ENCODE assay signal across 8 cellular contexts in the genomic region with DNA sequence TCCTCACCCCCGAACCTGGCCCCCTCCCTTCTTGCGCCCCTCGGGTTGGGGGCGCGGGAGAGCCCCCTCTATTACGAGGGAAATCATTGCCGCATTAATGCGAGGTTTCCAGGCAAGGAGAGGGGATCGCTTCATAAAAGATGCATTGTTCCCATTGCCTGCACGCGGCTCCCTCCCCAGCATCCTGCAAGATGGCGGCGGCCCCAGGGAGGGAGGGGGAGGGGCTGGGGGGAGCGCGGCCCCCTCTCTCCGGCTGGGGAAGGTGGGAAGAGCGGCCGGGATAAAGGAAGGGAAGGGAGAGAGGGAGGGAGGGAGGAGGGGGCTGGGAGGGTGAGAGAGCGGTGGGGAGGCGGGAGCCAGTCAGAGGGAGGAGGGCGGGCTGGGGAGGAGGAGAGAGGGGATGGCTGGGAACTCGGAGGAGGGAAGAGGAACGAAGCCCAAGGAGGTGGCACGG. TPM values are rescaled to one million over a fixed set of nuclear protein-coding genes. Genes with fewer than 3 reads are reported as not detected.
DNase-seq lines count a peak whose midpoint lies in the region; TF ChIP-seq lines count a peak whose summit lies in the region.
"Not testable (repeated sequence)": the region's sequence is repeated elsewhere in the genome, so short reads cannot be mapped to it uniquely, and the experiment has no call there.

No MANE protein-coding gene starts in this region.

- peak overlapping the region; percentile 55 for H3K4me2 ChIP-seq in DOHH2 (ENCODE audit: low read length)
- H3K4me2 ChIP-seq in SK-N-SH, result peak overlapping the region; percentile 59

- POLR2A ChIA-PET in SK-N-SH (lab: Yijun Ruan, JAX), result not testable (repeated sequence)

- not testable (repeated sequence) for TF ChIP-seq POLR2A in lower leg skin (IDR thresholded peaks at IDR 0.05); prostate gland (IDR thresholded peaks at IDR 0.05); uterus (IDR thresholded peaks at IDR 0.05)

- 9% methylated on average over 16 of the region's 24 CpGs for WGBS in SK-N-SH (ENCODE audit: low lambda C conversion rate)
- WGBS in lower leg skin, 2 donors, result 0% methylated on average over 9 to 12 of the region's 24 CpGs
- 0% methylated on average over 15 of the region's 24 CpGs for WGBS in prostate gland

- peak overlapping the region; percentile 57; the same call in 1 of the 2 replicates for H3K9ac ChIP-seq in SK-N-SH

- H3K4me1 ChIP-seq in DOHH2 (ENCODE audit: control insufficient read depth, low read length), result peaks cover 10% of the 10 kb centered on the region
- H3K4me1 ChIP-seq in SK-N-SH (ENCODE audit: control insufficient read depth in 1 of 2, insufficient read depth in 2 of 2, low read depth in 1 of 2, low read length in 1 of 2); prostate gland (replicated peaks); uterus: not testable (repeated sequence)

- not testable (repeated sequence) for H3K27me3 ChIP-seq in DOHH2 (ENCODE audit: control insufficient read depth, low read length); SK-N-SH (ENCODE audit: insufficient read depth); brain microvascular endothelial cell (replicated peaks); prostate gland (replicated peaks; ENCODE audit: insufficient read depth); uterus

- H2AFZ ChIP-seq in SK-N-SH (ENCODE audit: low read depth), result peak overlapping the region; percentile 91

- H3K9me2 ChIP-seq in DOHH2 (replicated peaks; ENCODE audit: control insufficient read depth, low read length); SK-N-SH: not testable (repeated sequence)

- H3F3A ChIP-seq in DOHH2 (ENCODE audit: control insufficient read depth, insufficient read depth); SK-N-SH (replicated peaks; ENCODE audit: insufficient read depth): not testable (repeated sequence)

- H4K20me1 ChIP-seq in DOHH2 (ENCODE audit: control insufficient read depth, insufficient read depth, low read depth, low read length); SK-N-SH (ENCODE audit: insufficient read depth): not testable (repeated sequence)

- peak; percentile 85 for DNase-seq in NCI-H146 (lab: John Stamatoyannopoulos, UW)
- DNase-seq in SK-N-SH; fibroblast of villous mesenchyme (ENCODE audit: low read depth); lower leg skin (ENCODE audit: low spot score in 2 of 2); prostate gland (ENCODE audit: low spot score): not testable (repeated sequence)
- DNase-seq in brain microvascular endothelial cell, result peak; percentile 20
- DNase-seq in uterus, result peak; percentile 33 to 57

- CTCF ChIA-PET in SK-N-SH (lab: Yijun Ruan, JAX), result not testable (repeated sequence)

- TF ChIP-seq RAD21 in SK-N-SH (IDR thresholded peaks at IDR 0.05; ENCODE audit: low read length), result not testable (repeated sequence)

- H3K4me3 ChIP-seq in DOHH2 (ENCODE audit: low read length), result peak overlapping the region; percentile 55
- H3K4me3 ChIP-seq in SK-N-SH (ENCODE audit: low read depth in 2 of 2, low read length in 1 of 2), result peak overlapping the region; percentile 26 to 39; a peak in 3 of 4 replicates
- H3K4me3 ChIP-seq in brain microvascular endothelial cell (ENCODE audit: low read depth, low read length), result peak overlapping the region; percentile 51
- peak overlapping the region; percentile 53 for H3K4me3 ChIP-seq in fibroblast of villous mesenchyme (ENCODE audit: low read depth, low read length)
- peak overlapping the region; percentile 27 for H3K4me3 ChIP-seq in lower leg skin (ENCODE audit: low read depth, poor library complexity, severe bottlenecking)
- H3K4me3 ChIP-seq in prostate gland, result peak overlapping the region; percentile 33 to 34
- H3K4me3 ChIP-seq in uterus, result peak overlapping the region; percentile 45 to 53

- not testable (repeated sequence) for H3K79me2 ChIP-seq in DOHH2 (ENCODE audit: control insufficient read depth, low read length); SK-N-SH (ENCODE audit: insufficient read depth)

- H3K9me3 ChIP-seq in DOHH2 (ENCODE audit: control insufficient read depth, insufficient read depth, low read length); SK-N-SH; prostate gland; uterus: not testable (repeated sequence)

- TF ChIP-seq EP300 in SK-N-SH (IDR thresholded peaks at IDR 0.05; ENCODE audit: borderline replicate concordance in 1 of 2, low read depth in 1 of 2, low read length in 1 of 2), result not testable (repeated sequence)

- H3K27ac ChIP-seq in DOHH2 (ENCODE audit: low read depth, low read length); prostate gland: not testable (repeated sequence)
- peak overlapping the region in 1 of 2 experiments; percentile 74; a peak in 2 of 4 replicates for H3K27ac ChIP-seq in SK-N-SH (ENCODE audit: low read depth in 2 of 2, low read length in 1 of 2)
- peak overlapping the region; percentile 51 for H3K27ac ChIP-seq in brain microvascular endothelial cell
- H3K27ac ChIP-seq in uterus, result peak overlapping the region; percentile 63 to 64

- intact Hi-C loops in lower leg skin (cut with DNase I; ENCODE audit: low total_unique reads); prostate gland (cut with DNase I); uterus (cut with DNase I; ENCODE audit: low total_unique reads): not testable (repeated sequence)

- not testable (repeated sequence) for TF ChIP-seq CTCF in DOHH2 (IDR thresholded peaks at IDR 0.05; ENCODE audit: low read depth, low read length, poor library complexity, severe bottlenecking); SK-N-SH (IDR thresholded peaks at IDR 0.05); brain microvascular endothelial cell (IDR thresholded peaks at IDR 0.05; ENCODE audit: low read depth, low read length, missing control alignments); fibroblast of villous mesenchyme (IDR thresholded peaks at IDR 0.05; ENCODE audit: insufficient read depth, low read depth, low read length); lower leg skin (IDR thresholded peaks at IDR 0.05); prostate gland (IDR thresholded peaks at IDR 0.05); uterus (IDR thresholded peaks at IDR 0.05)

- H3K36me3 ChIP-seq in DOHH2 (ENCODE audit: control insufficient read depth, low read length); SK-N-SH (replicated peaks in 1 of 2; ENCODE audit: control insufficient read depth in 1 of 2, insufficient read depth in 2 of 2, low read length in 1 of 2); brain microvascular endothelial cell (replicated peaks); prostate gland; uterus: not testable (repeated sequence)

- in situ Hi-C loops in brain microvascular endothelial cell (cut with HindIII; ENCODE audit: low pct_ligation_motif_present, low sequenced_read_pairs), result not testable (repeated sequence)

TF ChIP-seq in SK-N-SH, 30 proteins besides CTCF, POLR2A, EP300 and RAD21:
- TF ChIP-seq YY1 (IDR thresholded peaks at IDR 0.05; ENCODE audit: low read depth), result peak; percentile 71; the same call in 1 of the 2 replicates
TF ChIP-seq in SK-N-SH: peak in this region for 1; not testable (repeated sequence) for 29.

RNA-seq across cellular contexts. Expression of gene RHOT1, which starts 58.3 kb away (rescaled TPM):
- polyA plus RNA-seq in SK-N-SH (2012; rRNA removed), result 25.0 and 36.1 TPM in 2 replicates
- 39.7 and 42.9 TPM in 2 replicates for polyA plus RNA-seq in SK-N-SH (2012; cell fraction: cytosol; rRNA removed)
- polyA plus RNA-seq in SK-N-SH (2012; cell fraction: nucleus; rRNA removed), result 11.5 and 30.5 TPM in 2 replicates
- 29.0 and 48.8 TPM in 2 replicates for total RNA-seq in fibroblast of villous mesenchyme
- 10 to 100 TPM; 60.8 to 97.6 (median 72.7) TPM for total RNA-seq in lower leg skin
- 10 to 100 TPM; 31.7 to 60.8 TPM for total RNA-seq in prostate gland
- 10 to 100 TPM; 15.6 to 86.2 (median 53.8) TPM for total RNA-seq in uterus
